ENCODE assay signal across 15 cellular contexts in genomic region chr2:64296150-64296500, GRCh38.
A peak's percentile ranks its signal among the peaks of the same experiment; 100 is the strongest.
DNase-seq lines count a peak whose midpoint lies in the region; ATAC-seq and FAIRE-seq lines count a peak whose summit lies in the region.
"Had no signal": no experiment of that assay in that cellular context is flagged by ENCODE, and none has a peak within 500 bp of the region (broad histone marks: within the 10 kb centered on the region; RNA-seq: fewer than 3 reads in every experiment).

No MANE protein-coding gene starts in this region.

- peaks cover 28% of the 10 kb centered on the region for H3K4me1 Mint-ChIP-seq in activated T-cell treated with anti-CD3 and anti-CD28 coated beads, Interleukin-2, amount 50 U/mL, for 72 hours (ENCODE audit: low read depth)

- H3K36me3 Mint-ChIP-seq in activated T-cell treated with anti-CD3 and anti-CD28 coated beads, Interleukin-2, amount 50 U/mL, for 72 hours (ENCODE audit: insufficient read depth in 2 of 2) = peaks cover 0 to 3% of the 10 kb centered on the region in 2 donors
- H3K36me3 Mint-ChIP-seq: CD8-positive, alpha-beta T cell had no signal

- peaks cover 0 to 2% of the 10 kb centered on the region in 2 donors for H3K9me3 Mint-ChIP-seq in activated T-cell treated with anti-CD3 and anti-CD28 coated beads, Interleukin-2, amount 50 U/mL, for 72 hours
- H3K9me3 Mint-ChIP-seq: CD8-positive, alpha-beta T cell; dendritic cell treated with granulocyte-macrophage colony-stimulating factor and Interleukin-4, amounts not matched to agents 40 ng/mL and 50 ng/mL, for 4 days had no signal

- H3K27me3 Mint-ChIP-seq in activated T-cell treated with anti-CD3 and anti-CD28 coated beads, Interleukin-2, amount 50 U/mL, for 72 hours (ENCODE audit: low read depth) = no peaks in the 10 kb centered on the region

- peak; percentile 34 for ATAC-seq in GM18511 (IDR thresholded peaks at IDR 0.05; ENCODE audit: unreplicated experiment)
- ATAC-seq in activated T-cell treated with anti-CD3 and anti-CD28 coated beads, Interleukin-2, amount 50 U/mL, for 72 hours (replicated peaks in 1 of 2) = peak in 1 of 2 donors; percentile 11
- ATAC-seq in HG03469 (IDR thresholded peaks at IDR 0.05; ENCODE audit: unreplicated experiment) = no peak
- no peak for ATAC-seq in left lobe of liver
- ATAC-seq: CD8-positive, alpha-beta T cell; right cardiac atrium had no signal

- no peak for FAIRE-seq in RCC 7860 (lab: Jason Lieb, UNC)
- FAIRE-seq: islet of Langerhans had no signal

- no peak overlapping the region for H3K27ac Mint-ChIP-seq in activated T-cell treated with anti-CD3 and anti-CD28 coated beads, Interleukin-2, amount 50 U/mL, for 72 hours
- H3K27ac Mint-ChIP-seq: CD8-positive, alpha-beta T cell; dendritic cell treated with granulocyte-macrophage colony-stimulating factor and Interleukin-4, amounts not matched to agents 40 ng/mL and 50 ng/mL, for 4 days had no signal

- DNase-seq in D341Med (ENCODE audit: low spot score) = peak; percentile 45
- no peak for DNase-seq in activated T-cell treated with anti-CD3 and anti-CD28 coated beads, Interleukin-2, amount 50 U/mL, for 72 hours
- DNase-seq in midbrain (lab: John Stamatoyannopoulos, UW) = peak; percentile 48
- DNase-seq in RCC 7860 (ENCODE audit: low spot score) = no peak
- no peak for DNase-seq in left lobe of liver (ENCODE audit: low spot score)
- DNase-seq: CD8-positive, alpha-beta T cell; MG63; NCI-H446; right cardiac atrium; T-helper 2 cell; transverse colon had no signal

- peak overlapping the region; percentile 60 to 61 for H3K4me3 Mint-ChIP-seq in activated T-cell treated with anti-CD3 and anti-CD28 coated beads, Interleukin-2, amount 50 U/mL, for 72 hours
- H3K4me3 Mint-ChIP-seq: CD8-positive, alpha-beta T cell; dendritic cell treated with granulocyte-macrophage colony-stimulating factor and Interleukin-4, amounts not matched to agents 40 ng/mL and 50 ng/mL, for 4 days had no signal

Comparison
In these comparisons a context has a peak if more than half of its experiments do, and no peak if none do; other contexts are left out.
1. DNase-seq: peak in D341Med (single experiment) and midbrain (single experiment); none in activated T-cell treated with anti-CD3 and anti-CD28 coated beads, Interleukin-2, amount 50 U/mL, for 72 hours (0 of 2), RCC 7860 (single experiment) and left lobe of liver (single experiment).